ENCODE assay signal across 20 cellular contexts in the genomic region with DNA sequence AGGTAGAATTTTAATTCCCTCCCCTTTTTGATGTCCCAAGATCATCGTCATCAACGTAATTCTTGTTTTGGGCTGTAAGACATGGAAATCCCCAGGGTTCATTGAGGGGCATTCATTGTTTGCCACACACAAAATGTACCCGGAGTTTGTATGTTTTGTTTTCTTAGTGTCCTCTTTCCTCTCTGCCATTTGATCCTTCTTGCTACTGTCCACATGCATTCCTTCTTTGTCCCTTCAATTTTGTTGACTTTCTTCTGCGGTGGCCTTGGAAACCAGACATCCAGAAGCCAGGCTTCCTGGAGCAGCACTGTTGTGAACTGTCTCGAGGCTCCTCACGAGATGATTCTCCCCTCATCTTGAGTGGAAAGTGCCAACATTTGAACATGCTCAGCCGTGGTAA. TPM values are rescaled to one million over a fixed set of nuclear protein-coding genes. Genes with fewer than 3 reads are reported as not detected.
DNase-seq lines count a peak whose midpoint lies in the region; ATAC-seq and TF ChIP-seq lines count a peak whose summit lies in the region.
"Had no signal": no experiment of that assay in that cellular context is flagged by ENCODE, and none has a peak within 500 bp of the region (broad histone marks: within the 10 kb centered on the region; RNA-seq: fewer than 3 reads in every experiment).

No MANE protein-coding gene starts in this region.

- CTCF ChIA-PET in IMR-90 (lab: Yijun Ruan, JAX) = interaction anchor here (0.5 to 1.2 kb wide), 2 partner anchors 100 to 141 kb away, joined by 3 read pairs; no protein-coding TSS in a partner anchor

- TF ChIP-seq POLR2A in IMR-90 (IDR thresholded peaks at IDR 0.05; ENCODE audit: low read depth, low read length) = no peak
- TF ChIP-seq POLR2A in uterus (IDR thresholded peaks at IDR 0.05) = no peak

- no peak overlapping the region for H3K18ac ChIP-seq in IMR-90 (ENCODE audit: low read depth, low read length)

- no peak overlapping the region for H2BK5ac ChIP-seq in IMR-90 (ENCODE audit: low read depth, low read length, poor library complexity, severe bottlenecking)

- H3K9me1 ChIP-seq in IMR-90 (ENCODE audit: insufficient read depth, low read length) = no peaks in the 10 kb centered on the region

- H3K27me3 Mint-ChIP-seq in osteocyte (ENCODE audit: unreplicated experiment) = no peaks in the 10 kb centered on the region
- peaks cover 0 to 5% of the 10 kb centered on the region in 2 donors for H3K27me3 Mint-ChIP-seq in natural killer cell treated with Interleukin-12 subunit alpha and Interleukin-12 subunit beta and Interleukin-15 and Interleukin-18, amount 100 ng/mL, for 72 hours

- POLR2A ChIA-PET in IMR-90 (lab: Charles Lee; ENCODE audit: unreplicated experiment) = no interaction called here

- H3K9me3 Mint-ChIP-seq in osteocyte (ENCODE audit: unreplicated experiment) = no peaks in the 10 kb centered on the region
- no peaks in the 10 kb centered on the region for H3K9me3 Mint-ChIP-seq in natural killer cell treated with Interleukin-12 subunit alpha and Interleukin-12 subunit beta and Interleukin-15 and Interleukin-18, amount 100 ng/mL, for 72 hours
- H3K9me3 Mint-ChIP-seq: CD4-positive, alpha-beta memory T cell had no signal

- peak overlapping the region; percentile 9 for H2AK9ac ChIP-seq in IMR-90 (replicated peaks; ENCODE audit: low read depth, low read length, poor library complexity)

- no peaks in the 10 kb centered on the region for H3K79me1 ChIP-seq in IMR-90 (ENCODE audit: low read depth in 1 of 2, low read length in 2 of 2)

- no peak overlapping the region for H3K23ac ChIP-seq in IMR-90 (ENCODE audit: low read depth, low read length)

- no peak for TF ChIP-seq RAD21 in IMR-90 (IDR thresholded peaks at IDR 0.05; ENCODE audit: low read length)

- H3K4me1 Mint-ChIP-seq in osteocyte (ENCODE audit: unreplicated experiment) = peaks cover 78% of the 10 kb centered on the region
- H3K4me1 Mint-ChIP-seq in natural killer cell treated with Interleukin-12 subunit alpha and Interleukin-12 subunit beta and Interleukin-15 and Interleukin-18, amount 100 ng/mL, for 72 hours (ENCODE audit: low read depth in 2 of 2) = peaks cover 0 to 5% of the 10 kb centered on the region in 2 donors
- H3K4me1 Mint-ChIP-seq: CD4-positive, alpha-beta memory T cell had no signal

- H4K91ac ChIP-seq in IMR-90 (ENCODE audit: insufficient read depth, low read depth, low read length) = no peak overlapping the region

- no peak overlapping the region for H2BK120ac ChIP-seq in IMR-90 (ENCODE audit: low read depth, low read length)

- no peak overlapping the region for H2BK15ac ChIP-seq in IMR-90 (ENCODE audit: low read depth, low read length)

- H2AK5ac ChIP-seq in IMR-90 (ENCODE audit: low read depth, low read length) = no peak overlapping the region

- dilution Hi-C loops in IMR-90 (cut with HindIII; ENCODE audit: low sequenced_read_pairs, unreplicated experiment) = loop anchor here (25.0 kb wide), 1 partner anchor 146 kb away; no protein-coding TSS in a partner anchor

- H3K36me3 ChIP-seq in IMR-90 (ENCODE audit: control insufficient read depth, insufficient read depth, low read length) (peaks cover 2% of the 10 kb centered on the region; the same call in 1 of the 2 replicates), ascending aorta (peaks cover 21 to 47% of the 10 kb centered on the region in 2 donors), uterus (no peaks in the 10 kb centered on the region)

- 100% methylated on average over 1 of the region's 7 CpGs; no CpG with 5 or more reads in 1 of the 2 experiments for whole genome bisulfite sequencing in IMR-90 (ENCODE audit: extremely low coverage in 2 of 2, insufficient read length in 1 of 2), 2 experiments

- DNase-seq in IMR-90 (no peak), ascending aorta (ENCODE audit: low spot score in 2 of 2) (no peak), fibroblast of gingiva (ENCODE audit: low read depth) (peak; percentile 86), osteocyte (ENCODE audit: extremely low spot score, unreplicated experiment) (no peak), uterus (no peak), DMS 273 treated with DMSO at 0.1 percent for 48 hours (lab: John Stamatoyannopoulos, UW) (no peak), RPMI8226 (no peak)
- no peak for DNase-seq in natural killer cell treated with Interleukin-12 subunit alpha and Interleukin-12 subunit beta and Interleukin-15 and Interleukin-18, amount 100 ng/mL, for 72 hours (ENCODE audit: low spot score)
- DNase-seq: ACHN; AML-193; Calu3; CD4-positive, alpha-beta memory T cell; DMS79; H7; NCI-H1436 treated with DMSO at 0.1 percent for 48 hours; NCI-H2081; NCI-H510A treated with DMSO at 0.1 percent for 48 hours; PC-9 had no signal

- H3K4me2 ChIP-seq in IMR-90 (ENCODE audit: low read depth, low read length) = no peak overlapping the region
- H3K4me2 ChIP-seq: KMS-11, PC-9 had no signal

- no TSS peak for BruUV-seq in IMR-90 (replicated peaks; lab: Mats Ljungman, UMichigan)

- intact Hi-C loops in IMR-90 (cut with micrococcal nuclease) (no loop called here), ascending aorta (cut with DNase I) (no loop called here), uterus (cut with DNase I; ENCODE audit: low total_unique reads) (no loop called here)

- H3K27ac Mint-ChIP-seq in osteocyte (ENCODE audit: unreplicated experiment) = peak overlapping the region; percentile 95
- H3K27ac Mint-ChIP-seq in natural killer cell treated with Interleukin-12 subunit alpha and Interleukin-12 subunit beta and Interleukin-15 and Interleukin-18, amount 100 ng/mL, for 72 hours = no peak overlapping the region
- H3K27ac Mint-ChIP-seq: CD4-positive, alpha-beta memory T cell had no signal

- ATAC-seq in IMR-90 (ENCODE audit: low read depth) = no peak
- ATAC-seq in natural killer cell treated with Interleukin-12 subunit alpha and Interleukin-12 subunit beta and Interleukin-15 and Interleukin-18, amount 100 ng/mL, for 72 hours = no peak
- ATAC-seq: Right ventricle myocardium inferior had no signal

- no peak overlapping the region for H3K9ac ChIP-seq in IMR-90 (ENCODE audit: low read depth, low read length)
- H3K9ac ChIP-seq: KMS-11 had no signal

- peaks cover 9% of the 10 kb centered on the region; the same call in 1 of the 2 replicates for H3K4me1 ChIP-seq in IMR-90 (ENCODE audit: control insufficient read depth, insufficient read depth, low read length)
- peaks cover 13 to 50% of the 10 kb centered on the region in 2 donors for H3K4me1 ChIP-seq in ascending aorta
- no peaks in the 10 kb centered on the region for H3K4me1 ChIP-seq in uterus

- H3K27ac ChIP-seq in IMR-90 (ENCODE audit: insufficient read depth, low read length) (no peak overlapping the region), ascending aorta (peak overlapping the region; percentile 46 to 61), uterus (no peak overlapping the region)
- H3K27ac ChIP-seq: KMS-11, PC-9 had no signal

- no peaks in the 10 kb centered on the region for H3K9me3 ChIP-seq in IMR-90 (ENCODE audit: control insufficient read depth, insufficient read depth, low read length)
- H3K9me3 ChIP-seq in ascending aorta = no peaks in the 10 kb centered on the region
- no peaks in the 10 kb centered on the region for H3K9me3 ChIP-seq in uterus

- H3K4me3 ChIP-seq in IMR-90 (ENCODE audit: insufficient read depth, low read depth, low read length) (no peak overlapping the region), ascending aorta (no peak overlapping the region), uterus (no peak overlapping the region)
- H3K4me3 ChIP-seq: PC-9 had no signal

- H3K14ac ChIP-seq in IMR-90 (replicated peaks; ENCODE audit: low read depth, low read length) = no peak overlapping the region

- H4K20me1 ChIP-seq in IMR-90 (ENCODE audit: insufficient read depth, low read length) = no peaks in the 10 kb centered on the region

- no peak overlapping the region for H3K4ac ChIP-seq in IMR-90 (ENCODE audit: low read depth, low read length)

- peaks cover 65% of the 10 kb centered on the region for H3K36me3 Mint-ChIP-seq in osteocyte (ENCODE audit: unreplicated experiment)
- H3K36me3 Mint-ChIP-seq in natural killer cell treated with Interleukin-12 subunit alpha and Interleukin-12 subunit beta and Interleukin-15 and Interleukin-18, amount 100 ng/mL, for 72 hours = no peaks in the 10 kb centered on the region
- H3K36me3 Mint-ChIP-seq: CD4-positive, alpha-beta memory T cell had no signal

- no peak overlapping the region for H3K56ac ChIP-seq in IMR-90 (ENCODE audit: extremely low read depth, insufficient read depth, low read length)

- H3K27me3 ChIP-seq in IMR-90 (ENCODE audit: control insufficient read depth, insufficient read depth, low read length) (peaks cover 1% of the 10 kb centered on the region), ascending aorta (no peaks in the 10 kb centered on the region), uterus (no peaks in the 10 kb centered on the region)

- H2AFZ ChIP-seq in IMR-90 (replicated peaks; ENCODE audit: low read length, poor library complexity) = no peak overlapping the region
- H2AFZ ChIP-seq: PC-9 had no signal

- H4K5ac ChIP-seq in IMR-90 (ENCODE audit: low read depth, low read length) = no peak overlapping the region

- no peak overlapping the region for H2BK20ac ChIP-seq in IMR-90 (ENCODE audit: low read depth, low read length)

- no peak overlapping the region for H4K8ac ChIP-seq in IMR-90 (ENCODE audit: low read depth in 2 of 2, low read length in 2 of 2)

- peak overlapping the region; percentile 44 for H3K4me3 Mint-ChIP-seq in osteocyte (ENCODE audit: unreplicated experiment)
- H3K4me3 Mint-ChIP-seq in natural killer cell treated with Interleukin-12 subunit alpha and Interleukin-12 subunit beta and Interleukin-15 and Interleukin-18, amount 100 ng/mL, for 72 hours = no peak overlapping the region
- H3K4me3 Mint-ChIP-seq: CD4-positive, alpha-beta memory T cell had no signal

- in situ Hi-C loops in IMR-90 (cut with MboI; ENCODE audit: low sequenced_read_pairs) = no loop called here

- no peak for TF ChIP-seq CTCF in IMR-90 (conservative IDR thresholded peaks at IDR 0.05; ENCODE audit: low read depth, low read length)
- no peak for TF ChIP-seq CTCF in ascending aorta (IDR thresholded peaks at IDR 0.05)
- TF ChIP-seq CTCF in osteocyte (IDR thresholded peaks at IDR 0.05) = no peak
- no peak for TF ChIP-seq CTCF in uterus (IDR thresholded peaks at IDR 0.05)

RNA-seq across cellular contexts. Expression of a gene that starts 24.7 kb away (rescaled TPM):
- total RNA-seq in IMR-90 (2012; rRNA removed) = 33.5 and 36.7 TPM in 2 replicates
- polyA plus RNA-seq in IMR-90 (2012; rRNA removed) = 236 and 257 TPM in 2 replicates
- 205 and 355 TPM in 2 replicates for polyA plus RNA-seq in IMR-90 (2012; cell fraction: cytosol; rRNA removed)
- 73.3 and 119 TPM in 2 replicates for polyA plus RNA-seq in IMR-90 (2012; cell fraction: nucleus; rRNA removed; ENCODE audit: low replicate concordance)
- 1,691 TPM for total RNA-seq in ascending aorta
- 2,796 and 2,855 TPM in 2 replicates for total RNA-seq in osteocyte
- 100 to 1,000 TPM in 2 of 4 donors, 10 to 100 TPM in 2; 59.5 to 398 (median 102) TPM for total RNA-seq in uterus
- total RNA-seq in natural killer cell treated with Interleukin-12 subunit alpha and Interleukin-12 subunit beta and Interleukin-15 and Interleukin-18, amount 100 ng/mL, for 72 hours = under 1 TPM in 1 of 2 donors, not detected in 1; 0.81 TPM
- total RNA-seq: CD4-positive, alpha-beta memory T cell had no signal
- polyA plus RNA-seq: CD4-positive, alpha-beta memory T cell had no signal

RNA-seq across cellular contexts. Expression of a gene that starts 37.4 kb away (rescaled TPM):
- total RNA-seq in IMR-90 (2012; rRNA removed) = 392 and 433 TPM in 2 replicates
- 1,339 and 1,767 TPM in 2 replicates for polyA plus RNA-seq in IMR-90 (2012; rRNA removed)
- 847 and 1,056 TPM in 2 replicates for polyA plus RNA-seq in IMR-90 (2012; cell fraction: cytosol; rRNA removed)
- polyA plus RNA-seq in IMR-90 (2012; cell fraction: nucleus; rRNA removed; ENCODE audit: low replicate concordance) = 732 and 841 TPM in 2 replicates
- 1,280 TPM for total RNA-seq in ascending aorta
- total RNA-seq in osteocyte = 1,145 and 1,383 TPM in 2 replicates
- total RNA-seq in uterus = 1,000 to 10,000 TPM in 1 of 4 donors, 100 to 1,000 TPM in 3; 480 to 2,812 (median 618) TPM
- total RNA-seq in natural killer cell treated with Interleukin-12 subunit alpha and Interleukin-12 subunit beta and Interleukin-15 and Interleukin-18, amount 100 ng/mL, for 72 hours = under 1 TPM in 1 of 2 donors, not detected in 1; 0.08 TPM
- polyA plus RNA-seq: CD4-positive, alpha-beta memory T cell had no signal

Comparison
In these comparisons a context has a peak if more than half of its experiments do, and no peak if none do; other contexts are left out.
1. H3K27ac ChIP-seq: peak in ascending aorta (2 of 2); none in IMR-90 (single experiment) and uterus (0 of 2).
2. RNA of a gene that starts 24.7 kb away (total RNA-seq): 2,796 to 2,855 TPM in osteocyte, 1,691 TPM in ascending aorta (single experiment), 59.5 to 398 TPM in uterus and 33.5 to 36.7 TPM in IMR-90; 0.81 TPM in natural killer cell treated with Interleukin-12 subunit alpha and Interleukin-12 subunit beta and Interleukin-15 and Interleukin-18, amount 100 ng/mL, for 72 hours; every median in the first group is over 10 times any median in the second.
3. RNA of a gene that starts 37.4 kb away (total RNA-seq): 1,145 to 1,383 TPM in osteocyte, 1,280 TPM in ascending aorta (single experiment), 480 to 2,812 TPM in uterus and 392 to 433 TPM in IMR-90; 0.08 TPM in natural killer cell treated with Interleukin-12 subunit alpha and Interleukin-12 subunit beta and Interleukin-15 and Interleukin-18, amount 100 ng/mL, for 72 hours; every median in the first group is over 100 times any median in the second.